21 cellular contexts compared by ENCODE assay signal in genomic region chr9:89471390-89471789, GRCh38. TPM values are rescaled to one million over a fixed set of nuclear protein-coding genes. Genes with fewer than 3 reads are reported as not detected.
DNase-seq lines count a peak whose midpoint lies in the region; ATAC-seq and TF ChIP-seq lines count a peak whose summit lies in the region.
"Had no signal": no experiment of that assay in that cellular context is flagged by ENCODE, and none has a peak within 500 bp of the region (broad histone marks: within the 10 kb centered on the region; RNA-seq: fewer than 3 reads in every experiment).

No MANE protein-coding gene starts in this region.

- H4K20me1 ChIP-seq in DND-41 (ENCODE audit: insufficient read depth, low read length) = peaks cover 88% of the 10 kb centered on the region

- peaks cover 76% of the 10 kb centered on the region for H3K36me3 ChIP-seq in DND-41 (ENCODE audit: insufficient read depth, low read length)
- H3K36me3 ChIP-seq in lower lobe of right lung = no peaks in the 10 kb centered on the region
- H3K36me3 ChIP-seq: BE2C, left ventricle myocardium inferior, SJCRH30 had no signal

- DNase-seq in activated CD4-positive, alpha-beta T cell treated with anti-CD3 and anti-CD28 coated beads, Interleukin-2, amount 10 ng/mL, durations not matched to agents 7 days and 5 days = no peak
- DNase-seq in activated CD4-positive, alpha-beta T cell treated with anti-CD3 and anti-CD28 coated beads, Interleukin-2, amount 50 U/mL, for 48 hours = no peak
- DNase-seq in DND-41 (no peak), lower lobe of right lung (no peak), iPS-NIHi7 (ENCODE audit: extremely low spot score) (no peak), hypothalamus (lab: John Stamatoyannopoulos, UW) (no peak)
- DNase-seq in naive thymus-derived CD8-positive, alpha-beta T cell = no peak
- DNase-seq: aorta, BE2C, GOT3, left ventricle myocardium inferior, midbrain, NCI-H1092, NCI-H2029, NCI-H446 treated with DMSO at 0.1 percent for 48 hours, SJCRH30 had no signal

- peak overlapping the region; percentile 48; the same call in 1 of the 2 replicates for H3K27ac ChIP-seq in DND-41 (ENCODE audit: low read length)
- H3K27ac ChIP-seq in lower lobe of right lung = no peak overlapping the region
- H3K27ac ChIP-seq: hepatocyte, left ventricle myocardium inferior, SJCRH30, VCaP had no signal

- H2AFZ ChIP-seq in DND-41 (ENCODE audit: low read depth, low read length) = no peak overlapping the region
- H2AFZ ChIP-seq: hepatocyte had no signal

- no peak for ATAC-seq in DND-41 (ENCODE audit: insufficient read depth, low read depth)
- ATAC-seq in activated T-helper 17 cell treated with anti-CD3 and anti-CD28 coated beads, Interleukin-2, amount 50 U/mL, for 72 hours (replicated peaks) = no peak
- ATAC-seq in naive thymus-derived CD8-positive, alpha-beta T cell = peak; percentile 19 to 29
- ATAC-seq in lower lobe of right lung = no peak
- ATAC-seq: sciatic nerve had no signal

- no peak overlapping the region; the same call in 1 of the 2 replicates for H3K4me2 ChIP-seq in DND-41 (ENCODE audit: insufficient read depth, low read length)
- H3K4me2 ChIP-seq: hepatocyte had no signal

- H3K79me2 ChIP-seq in DND-41 (ENCODE audit: insufficient read depth, low read length) = peaks cover 100% of the 10 kb centered on the region

- H3K4me1 Mint-ChIP-seq in activated CD4-positive, alpha-beta T cell treated with anti-CD3 and anti-CD28 coated beads, Interleukin-2, amount 10 ng/mL, durations not matched to agents 7 days and 5 days = peaks cover 94% of the 10 kb centered on the region
- peaks cover 70% of the 10 kb centered on the region for H3K4me1 Mint-ChIP-seq in activated T-helper 17 cell treated with anti-CD3 and anti-CD28 coated beads, Interleukin-2, amount 50 U/mL, for 72 hours
- H3K4me1 Mint-ChIP-seq in naive thymus-derived CD8-positive, alpha-beta T cell = peaks cover 60 to 99% (median 94%) of the 10 kb centered on the region in 4 donors

- TF ChIP-seq CTCF in DND-41 (IDR thresholded peaks at IDR 0.05; ENCODE audit: borderline replicate concordance, extremely low read depth, low read length, poor library complexity, severe bottlenecking) (no peak), lower lobe of right lung (IDR thresholded peaks at IDR 0.05) (no peak)

- H3K4me3 ChIP-seq in DND-41 (ENCODE audit: low read depth in 1 of 2, low read length in 2 of 2) = no peak overlapping the region
- no peak overlapping the region for H3K4me3 ChIP-seq in lower lobe of right lung
- H3K4me3 ChIP-seq: hepatocyte, left ventricle myocardium inferior, SJCRH30 had no signal

- peaks cover 89% of the 10 kb centered on the region for H3K36me3 Mint-ChIP-seq in activated CD4-positive, alpha-beta T cell treated with anti-CD3 and anti-CD28 coated beads, Interleukin-2, amount 10 ng/mL, durations not matched to agents 7 days and 5 days (ENCODE audit: low read depth)
- H3K36me3 Mint-ChIP-seq in activated T-helper 17 cell treated with anti-CD3 and anti-CD28 coated beads, Interleukin-2, amount 50 U/mL, for 72 hours (ENCODE audit: low read depth) = peaks cover 89% of the 10 kb centered on the region
- peaks cover 10 to 80% (median 38%) of the 10 kb centered on the region in 3 donors for H3K36me3 Mint-ChIP-seq in naive thymus-derived CD8-positive, alpha-beta T cell

- H3K27ac Mint-ChIP-seq in activated CD4-positive, alpha-beta T cell treated with anti-CD3 and anti-CD28 coated beads, Interleukin-2, amount 10 ng/mL, durations not matched to agents 7 days and 5 days = peak overlapping the region; percentile 94
- no peak overlapping the region for H3K27ac Mint-ChIP-seq in activated T-helper 17 cell treated with anti-CD3 and anti-CD28 coated beads, Interleukin-2, amount 50 U/mL, for 72 hours
- H3K27ac Mint-ChIP-seq in naive thymus-derived CD8-positive, alpha-beta T cell = peak overlapping the region; percentile 71 to 99 (median 96)

- POLR2A ChIA-PET in activated CD4-positive, alpha-beta T cell treated with anti-CD3 and anti-CD28 coated beads, Interleukin-2, amount 10 ng/mL, durations not matched to agents 7 days and 5 days (lab: Charles Lee) = no interaction called here
- POLR2A ChIA-PET in naive thymus-derived CD8-positive, alpha-beta T cell (lab: Charles Lee) = interaction anchor here (0.7 to 9.7 kb wide), 12 partner anchors 9 to 72 kb away, joined by 3 to 97 read pairs (median 6); no protein-coding TSS in a partner anchor

- H3K9me3 Mint-ChIP-seq in activated CD4-positive, alpha-beta T cell treated with anti-CD3 and anti-CD28 coated beads, Interleukin-2, amount 10 ng/mL, durations not matched to agents 7 days and 5 days = no peaks in the 10 kb centered on the region
- no peaks in the 10 kb centered on the region for H3K9me3 Mint-ChIP-seq in activated T-helper 17 cell treated with anti-CD3 and anti-CD28 coated beads, Interleukin-2, amount 50 U/mL, for 72 hours
- no peaks in the 10 kb centered on the region for H3K9me3 Mint-ChIP-seq in naive thymus-derived CD8-positive, alpha-beta T cell
- H3K9me3 Mint-ChIP-seq: neural crest cell had no signal

- CTCF ChIA-PET in activated CD4-positive, alpha-beta T cell treated with anti-CD3 and anti-CD28 coated beads, Interleukin-2, amount 10 ng/mL, durations not matched to agents 7 days and 5 days (lab: Charles Lee) = interaction anchor here (0.8 to 2.4 kb wide), 5 partner anchors 10 to 78 kb away, joined by 3 to 8 read pairs (median 4); no protein-coding TSS in a partner anchor

- peaks cover 95% of the 10 kb centered on the region for H3K4me1 ChIP-seq in DND-41 (ENCODE audit: insufficient read depth, low read length)
- peaks cover 28% of the 10 kb centered on the region for H3K4me1 ChIP-seq in lower lobe of right lung
- H3K4me1 ChIP-seq: left ventricle myocardium inferior, SJCRH30 had no signal

- H3K27me3 Mint-ChIP-seq in activated CD4-positive, alpha-beta T cell treated with anti-CD3 and anti-CD28 coated beads, Interleukin-2, amount 10 ng/mL, durations not matched to agents 7 days and 5 days = no peaks in the 10 kb centered on the region
- H3K27me3 Mint-ChIP-seq in activated T-helper 17 cell treated with anti-CD3 and anti-CD28 coated beads, Interleukin-2, amount 50 U/mL, for 72 hours = no peaks in the 10 kb centered on the region
- no peaks in the 10 kb centered on the region for H3K27me3 Mint-ChIP-seq in naive thymus-derived CD8-positive, alpha-beta T cell

- intact Hi-C loops in lower lobe of right lung (cut with DNase I) = no loop called here

- no peak overlapping the region for H3K4me3 Mint-ChIP-seq in activated CD4-positive, alpha-beta T cell treated with anti-CD3 and anti-CD28 coated beads, Interleukin-2, amount 10 ng/mL, durations not matched to agents 7 days and 5 days
- H3K4me3 Mint-ChIP-seq in activated T-helper 17 cell treated with anti-CD3 and anti-CD28 coated beads, Interleukin-2, amount 50 U/mL, for 72 hours = peak overlapping the region; percentile 91
- peak overlapping the region in 9 of 10 donors; percentile 20 to 90 (median 83) for H3K4me3 Mint-ChIP-seq in naive thymus-derived CD8-positive, alpha-beta T cell
- H3K4me3 Mint-ChIP-seq: neural crest cell had no signal

- H3K27me3 ChIP-seq in DND-41 (ENCODE audit: insufficient read depth, low read length, poor library complexity) (no peaks in the 10 kb centered on the region), lower lobe of right lung (ENCODE audit: low read depth) (no peaks in the 10 kb centered on the region)
- H3K27me3 ChIP-seq: BE2C, hepatocyte, SJCRH30 had no signal

- H3K9ac ChIP-seq in DND-41 (ENCODE audit: low read depth, low read length) = no peak overlapping the region

- no peaks in the 10 kb centered on the region for H3K9me3 ChIP-seq in DND-41 (ENCODE audit: insufficient read depth, low read length, severe bottlenecking)
- no peaks in the 10 kb centered on the region for H3K9me3 ChIP-seq in lower lobe of right lung
- H3K9me3 ChIP-seq: BE2C, left ventricle myocardium inferior, SJCRH30 had no signal

RNA-seq across cellular contexts. Expression of gene SEMA4D, which starts 26.5 kb away (rescaled TPM):
- total RNA-seq in activated CD4-positive, alpha-beta T cell treated with anti-CD3 and anti-CD28 coated beads, Interleukin-2, amount 10 ng/mL, durations not matched to agents 7 days and 5 days = 100 to 1,000 TPM; 334 to 336 TPM
- total RNA-seq in activated T-helper 17 cell treated with anti-CD3 and anti-CD28 coated beads, Interleukin-2, amount 50 U/mL, for 72 hours = 100 to 1,000 TPM; 167 to 263 TPM
- total RNA-seq in naive thymus-derived CD8-positive, alpha-beta T cell = 100 to 1,000 TPM; 565 to 573 TPM
- polyA plus RNA-seq in naive thymus-derived CD8-positive, alpha-beta T cell = 100 to 1,000 TPM; 154 to 359 (median 176) TPM
- total RNA-seq in lower lobe of right lung = 49.9 TPM
- total RNA-seq: SJCRH30 had no signal

Comparison
In these comparisons a context has a peak if more than half of its experiments do, and no peak if none do; other contexts are left out.
1. ATAC-seq: peak in naive thymus-derived CD8-positive, alpha-beta T cell (2 of 2); none in DND-41 (single experiment), activated T-helper 17 cell treated with anti-CD3 and anti-CD28 coated beads, Interleukin-2, amount 50 U/mL, for 72 hours (single experiment) and lower lobe of right lung (0 of 2).